In genomic region chr13:97307544-97307881, GRCh38 we compare ENCODE assay signal across 13 cellular contexts.
DNase-seq lines count a peak whose midpoint lies in the region; FAIRE-seq and TF ChIP-seq lines count a peak whose summit lies in the region.
"Had no signal": no experiment of that assay in that cellular context is flagged by ENCODE, and none has a peak within 500 bp of the region (broad histone marks: within the 10 kb centered on the region; RNA-seq: fewer than 3 reads in every experiment).

No MANE protein-coding gene starts in this region.

- H4K20me1 ChIP-seq in astrocyte (ENCODE audit: insufficient read depth, low read length), result peaks cover 34% of the 10 kb centered on the region

- H3K9me3 Mint-ChIP-seq in HFFc6, result no peaks in the 10 kb centered on the region
- no peaks in the 10 kb centered on the region for H3K9me3 Mint-ChIP-seq in astrocyte (ENCODE audit: unreplicated experiment)

- H3K79me2 ChIP-seq in astrocyte (ENCODE audit: insufficient read depth, low read length), result peaks cover 76% of the 10 kb centered on the region

- no peak for DNase-seq in HFFc6
- no peak for DNase-seq in astrocyte (ENCODE audit: low read depth)
- DNase-seq in T-helper 9 cell, result no peak
- DNase-seq in NCI-H2171 (lab: John Stamatoyannopoulos, UW), result no peak
- DNase-seq in medulla oblongata (ENCODE audit: extremely low spot score), result no peak
- DNase-seq in stomach, result no peak
- DNase-seq: activated naive CD4-positive, alpha-beta T cell treated with anti-CD3 and anti-CD28 coated beads, Interleukin-2, amount 10 ng/mL, durations not matched to agents 7 days and 5 days; activated T-cell treated with anti-CD3 and anti-CD28 coated beads for 4 hours had no signal

- TF ChIP-seq EP300 in stomach (IDR thresholded peaks at IDR 0.05), result no peak

- TF ChIP-seq CTCF in HFFc6 (IDR thresholded peaks at IDR 0.05) (no peak), astrocyte (IDR thresholded peaks at IDR 0.05; ENCODE audit: insufficient read depth, low read depth, low read length) (no peak), stomach (IDR thresholded peaks at IDR 0.05) (no peak)

- H3K9me3 ChIP-seq in astrocyte (ENCODE audit: insufficient read depth, low read depth, low read length) (no peaks in the 10 kb centered on the region), stomach (no peaks in the 10 kb centered on the region)

- 63 to 92% (median 83%) methylated on average over 3 of the region's 3 CpGs for WGBS in stomach, 5 donors

- H3K36me3 ChIP-seq in astrocyte (ENCODE audit: insufficient read depth, low read length) (no peaks in the 10 kb centered on the region), rectal smooth muscle tissue (ENCODE audit: control insufficient read depth, insufficient read depth, low read length) (no peaks in the 10 kb centered on the region), stomach (no peaks in the 10 kb centered on the region)

- H3K27ac ChIP-seq in astrocyte (ENCODE audit: low read depth, low read length) (peak overlapping the region; percentile 76), rectal smooth muscle tissue (ENCODE audit: low read depth, low read length) (peak overlapping the region; percentile 68), stomach (no peak overlapping the region)

- no peak for FAIRE-seq in astrocyte (lab: Jason Lieb, UNC)
- peak; percentile 17 for FAIRE-seq in islet of Langerhans (lab: Jason Lieb, UNC)
- FAIRE-seq: bronchial epithelial cell, D721Med, K562 had no signal

- H3K4me1 Mint-ChIP-seq in HFFc6 (ENCODE audit: low read depth) (peaks cover 66% of the 10 kb centered on the region), astrocyte (ENCODE audit: low read depth, unreplicated experiment) (peaks cover 44% of the 10 kb centered on the region)
- H3K4me1 Mint-ChIP-seq: activated naive CD4-positive, alpha-beta T cell treated with anti-CD3 and anti-CD28 coated beads, Interleukin-2, amount 10 ng/mL, durations not matched to agents 7 days and 5 days had no signal

- H3K4me3 Mint-ChIP-seq in HFFc6 (peak overlapping the region; percentile 75), astrocyte (ENCODE audit: unreplicated experiment) (no peak overlapping the region)
- H3K4me3 Mint-ChIP-seq: activated naive CD4-positive, alpha-beta T cell treated with anti-CD3 and anti-CD28 coated beads, Interleukin-2, amount 10 ng/mL, durations not matched to agents 7 days and 5 days had no signal

- peaks cover 39% of the 10 kb centered on the region for H3K4me1 ChIP-seq in astrocyte (ENCODE audit: insufficient read depth, low read length)
- H3K4me1 ChIP-seq in rectal smooth muscle tissue (ENCODE audit: control insufficient read depth, insufficient read depth, low read length), result peaks cover 16% of the 10 kb centered on the region
- H3K4me1 ChIP-seq in stomach, result peaks cover 9 to 61% (median 35%) of the 10 kb centered on the region in 4 donors

- peaks cover 42% of the 10 kb centered on the region for H3K36me3 Mint-ChIP-seq in HFFc6 (ENCODE audit: low read depth)
- H3K36me3 Mint-ChIP-seq in astrocyte (ENCODE audit: low read depth, unreplicated experiment), result peaks cover 6% of the 10 kb centered on the region
- H3K36me3 Mint-ChIP-seq: activated naive CD4-positive, alpha-beta T cell treated with anti-CD3 and anti-CD28 coated beads, Interleukin-2, amount 10 ng/mL, durations not matched to agents 7 days and 5 days had no signal

- no peak for TF ChIP-seq POLR2A in stomach (IDR thresholded peaks at IDR 0.05)

- H3K27me3 Mint-ChIP-seq in HFFc6 (ENCODE audit: insufficient read depth), result peaks cover 4% of the 10 kb centered on the region
- no peaks in the 10 kb centered on the region for H3K27me3 Mint-ChIP-seq in astrocyte (ENCODE audit: low read depth, unreplicated experiment)
- H3K27me3 Mint-ChIP-seq: activated naive CD4-positive, alpha-beta T cell treated with anti-CD3 and anti-CD28 coated beads, Interleukin-2, amount 10 ng/mL, durations not matched to agents 7 days and 5 days had no signal

- intact Hi-C loops in stomach (cut with DNase I; ENCODE audit: low total_unique reads), result no loop called here

- H3K27me3 ChIP-seq in astrocyte (ENCODE audit: insufficient read depth, low read length), result no peaks in the 10 kb centered on the region
- H3K27me3 ChIP-seq in rectal smooth muscle tissue (ENCODE audit: control insufficient read depth, insufficient read depth, low read length), result no peaks in the 10 kb centered on the region
- no peaks in the 10 kb centered on the region for H3K27me3 ChIP-seq in stomach

- H3K4me2 ChIP-seq in astrocyte (ENCODE audit: low read length), result peak overlapping the region; percentile 77

- peak overlapping the region; percentile 13 for H3K4me3 ChIP-seq in astrocyte (ENCODE audit: insufficient read depth, low read depth, low read length)
- no peak overlapping the region for H3K4me3 ChIP-seq in rectal smooth muscle tissue (ENCODE audit: low read length)
- no peak overlapping the region for H3K4me3 ChIP-seq in stomach
- H3K4me3 ChIP-seq: K562 had no signal

- peak overlapping the region; percentile 66 for H3K9ac ChIP-seq in astrocyte (ENCODE audit: low read length)
- no peak overlapping the region for H3K9ac ChIP-seq in rectal smooth muscle tissue (ENCODE audit: low read length)

- peak overlapping the region; percentile 90 for H3K27ac Mint-ChIP-seq in HFFc6
- peak overlapping the region; percentile 76 for H3K27ac Mint-ChIP-seq in astrocyte (ENCODE audit: unreplicated experiment)
- H3K27ac Mint-ChIP-seq: activated naive CD4-positive, alpha-beta T cell treated with anti-CD3 and anti-CD28 coated beads, Interleukin-2, amount 10 ng/mL, durations not matched to agents 7 days and 5 days had no signal

- no peak overlapping the region for H2AFZ ChIP-seq in astrocyte (ENCODE audit: low read depth, low read length)

Comparison
In these comparisons a context has a peak if more than half of its experiments do, and no peak if none do; other contexts are left out.
1. H3K27ac ChIP-seq: peak in astrocyte (single experiment) and rectal smooth muscle tissue (single experiment); none in stomach (0 of 5).